Comparison of ENCODE assay signal across 2 cellular contexts in genomic region chr17:37361543-37361942, GRCh38.
TF ChIP-seq lines count a peak whose summit lies in the region.

No MANE protein-coding gene starts in this region.

TF ChIP-seq in K562, 482 proteins besides CTCF, POLR2A, EP300 and RAD21:
- TF ChIP-seq ZBTB34 (CRISPR knock-in tag; IDR thresholded peaks at IDR 0.05) (no peak), MYNN (IDR thresholded peaks at IDR 0.05) (no peak), MYNN (CRISPR knock-in tag; IDR thresholded peaks at IDR 0.05) (no peak), ZFP91 (CRISPR knock-in tag; IDR thresholded peaks at IDR 0.05) (no peak), NCOA4 (IDR thresholded peaks at IDR 0.05; ENCODE audit: partially characterized antibody) (no peak), MAFF (IDR thresholded peaks at IDR 0.05; ENCODE audit: low read length) (no peak), NR2C2 (CRISPR knock-in tag; IDR thresholded peaks at IDR 0.05) (no peak), NR2C2 (tag; IDR thresholded peaks at IDR 0.05) (no peak), PCBP2 (IDR thresholded peaks at IDR 0.05; ENCODE audit: low read depth, low read length, poor library complexity, severe bottlenecking) (no peak), NFE2L1 (tag; IDR thresholded peaks at IDR 0.05; ENCODE audit: borderline replicate concordance, low read depth) (no peak), RBM14 (IDR thresholded peaks at IDR 0.05; ENCODE audit: borderline replicate concordance, insufficient read depth, low read depth, low read length) (no peak)
- TF ChIP-seq, protein P1, sequence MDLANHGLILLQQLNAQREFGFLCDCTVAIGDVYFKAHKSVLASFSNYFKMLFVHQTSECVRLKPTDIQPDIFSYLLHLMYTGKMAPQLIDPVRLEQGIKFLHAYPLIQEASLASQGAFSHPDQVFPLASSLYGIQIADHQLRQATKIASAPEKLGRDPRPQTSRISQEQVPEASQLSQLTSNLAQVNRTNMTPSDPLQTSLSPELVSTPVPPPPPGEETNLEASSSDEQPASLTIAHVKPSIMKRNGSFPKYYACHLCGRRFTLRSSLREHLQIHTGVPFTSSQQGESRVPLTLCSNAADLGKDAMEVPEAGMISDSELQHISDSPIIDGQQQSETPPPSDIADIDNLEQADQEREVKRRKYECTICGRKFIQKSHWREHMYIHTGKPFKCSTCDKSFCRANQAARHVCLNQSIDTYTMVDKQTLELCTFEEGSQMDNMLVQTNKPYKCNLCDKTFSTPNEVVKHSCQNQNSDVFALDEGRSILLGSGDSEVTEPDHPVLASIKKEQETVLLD (IDR thresholded peaks at IDR 0.05), result no peak

TF ChIP-seq in WTC11, 78 proteins besides CTCF, POLR2A, EP300 and RAD21:
- TF ChIP-seq, protein P2, sequence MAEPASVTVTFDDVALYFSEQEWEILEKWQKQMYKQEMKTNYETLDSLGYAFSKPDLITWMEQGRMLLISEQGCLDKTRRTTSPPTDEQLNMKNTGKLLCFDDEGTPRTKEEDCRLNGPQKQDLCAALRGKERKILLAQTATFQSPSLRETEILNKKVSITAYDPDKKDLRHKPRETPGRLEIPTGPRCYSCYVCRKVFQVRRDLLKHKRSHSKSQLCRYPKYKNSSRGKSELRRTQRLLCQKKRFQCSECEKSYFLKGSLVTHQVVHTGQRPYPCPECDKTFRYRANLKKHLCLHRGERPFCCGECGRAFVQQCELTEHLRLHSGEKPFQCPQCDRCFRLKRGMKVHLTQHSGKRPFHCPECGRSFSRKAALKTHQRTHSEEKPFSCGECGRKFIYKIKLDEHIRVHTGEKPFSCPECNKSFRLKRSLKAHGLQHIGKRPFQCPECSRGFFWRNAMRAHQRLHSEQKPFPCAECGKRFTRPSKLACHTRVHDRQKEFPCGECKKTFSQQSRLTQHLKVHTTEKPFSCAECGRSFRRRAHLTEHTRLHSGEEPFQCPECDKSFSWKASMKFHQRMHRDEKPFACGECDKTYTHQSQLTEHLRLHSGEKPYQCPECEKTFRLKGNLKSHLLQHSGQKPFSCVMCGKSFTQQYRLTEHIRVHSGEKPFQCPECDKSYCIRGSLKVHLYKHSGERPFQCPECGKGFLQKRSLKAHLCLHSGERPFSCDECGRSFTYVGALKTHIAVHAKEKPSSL (CRISPR knock-in tag; conservative IDR thresholded peaks at IDR 0.05), result no peak
- TF ChIP-seq GTF2I (CRISPR knock-in tag; conservative IDR thresholded peaks at IDR 0.05) (no peak), CBFB (CRISPR knock-in tag; IDR thresholded peaks at IDR 0.05; ENCODE audit: low read depth) (no peak), TEAD4 (CRISPR knock-in tag; IDR thresholded peaks at IDR 0.05) (no peak), IRF1 (CRISPR knock-in tag; IDR thresholded peaks at IDR 0.05) (no peak), E2F5 (CRISPR knock-in tag; IDR thresholded peaks at IDR 0.05) (no peak)
- TF ChIP-seq, protein P3, sequence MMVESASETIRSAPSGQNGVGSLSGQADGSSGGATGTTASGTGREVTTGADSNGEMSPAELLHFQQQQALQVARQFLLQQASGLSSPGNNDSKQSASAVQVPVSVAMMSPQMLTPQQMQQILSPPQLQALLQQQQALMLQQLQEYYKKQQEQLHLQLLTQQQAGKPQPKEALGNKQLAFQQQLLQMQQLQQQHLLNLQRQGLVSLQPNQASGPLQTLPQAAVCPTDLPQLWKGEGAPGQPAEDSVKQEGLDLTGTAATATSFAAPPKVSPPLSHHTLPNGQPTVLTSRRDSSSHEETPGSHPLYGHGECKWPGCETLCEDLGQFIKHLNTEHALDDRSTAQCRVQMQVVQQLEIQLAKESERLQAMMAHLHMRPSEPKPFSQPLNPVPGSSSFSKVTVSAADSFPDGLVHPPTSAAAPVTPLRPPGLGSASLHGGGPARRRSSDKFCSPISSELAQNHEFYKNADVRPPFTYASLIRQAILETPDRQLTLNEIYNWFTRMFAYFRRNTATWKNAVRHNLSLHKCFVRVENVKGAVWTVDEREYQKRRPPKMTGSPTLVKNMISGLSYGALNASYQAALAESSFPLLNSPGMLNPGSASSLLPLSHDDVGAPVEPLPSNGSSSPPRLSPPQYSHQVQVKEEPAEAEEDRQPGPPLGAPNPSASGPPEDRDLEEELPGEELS (CRISPR knock-in tag; IDR thresholded peaks at IDR 0.05), result no peak
- TF ChIP-seq, protein P4, sequence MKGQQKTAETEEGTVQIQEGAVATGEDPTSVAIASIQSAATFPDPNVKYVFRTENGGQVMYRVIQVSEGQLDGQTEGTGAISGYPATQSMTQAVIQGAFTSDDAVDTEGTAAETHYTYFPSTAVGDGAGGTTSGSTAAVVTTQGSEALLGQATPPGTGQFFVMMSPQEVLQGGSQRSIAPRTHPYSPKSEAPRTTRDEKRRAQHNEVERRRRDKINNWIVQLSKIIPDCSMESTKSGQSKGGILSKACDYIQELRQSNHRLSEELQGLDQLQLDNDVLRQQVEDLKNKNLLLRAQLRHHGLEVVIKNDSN (CRISPR knock-in tag; IDR thresholded peaks at IDR 0.05), result no peak
